In genomic region chrX:2690856-2691542, GRCh38 we compare ENCODE assay signal across 8 cellular contexts. TPM values are rescaled to one million over a fixed set of nuclear protein-coding genes. Genes with fewer than 3 reads are reported as not detected.
DNase-seq lines count a peak whose midpoint lies in the region; ATAC-seq, FAIRE-seq and TF ChIP-seq lines count a peak whose summit lies in the region.

Gene CD99, plus strand, starts transcription at chrX:2691295. Its CDS starts 66 bp downstream, at chrX:2691361.

- H3K9ac ChIP-seq in GM12878 (ENCODE audit: control insufficient read depth, insufficient read depth, low read length) (peak within 1 kb of the TSS; percentile 87), iPS-18a (ENCODE audit: low read length) (peak within 1 kb of the TSS; percentile 68)

- H3K4me1 ChIP-seq in GM12878 (ENCODE audit: control insufficient read depth, insufficient read depth, low read length) (peaks cover under 1% of the 10 kb centered on the region; the same call in 1 of the 2 replicates), iPS-18a (ENCODE audit: control insufficient read depth, low read depth, low read length) (peaks cover 8% of the 10 kb centered on the region)

- no peaks in the 10 kb centered on the region for H3K27me3 ChIP-seq in GM12878 (replicated peaks in 1 of 2; ENCODE audit: control insufficient read depth in 2 of 2, insufficient read depth in 2 of 2, low read length in 1 of 2)
- H3K27me3 ChIP-seq in iPS-18a (ENCODE audit: control insufficient read depth, insufficient read depth, low read length) = peaks cover 52% of the 10 kb centered on the region

- intact Hi-C loops in GM12878 (cut with micrococcal nuclease; ENCODE audit: unreplicated experiment) = loop anchor here (10.0 kb wide), 3 partner anchors 166 to 1236 kb away; partner anchors contain the start of gene ASMTL

- RAD21 ChIA-PET in GM12878 (lab: Charles Lee; ENCODE audit: unreplicated experiment) = no interaction called here

- H3K27ac ChIP-seq in GM12878 (ENCODE audit: control insufficient read depth, insufficient read depth) (peak within 1 kb of the TSS; percentile 65), iPS-18a (ENCODE audit: low read length) (no peak within 1 kb of the TSS)

- 0% methylated on average over 28 of the region's 73 CpGs for WGBS in GM12878 (ENCODE audit: insufficient coverage, insufficient replicate concordance, low lambda C conversion rate, missing lambda C conversion rate)

- POLR2A ChIA-PET in GM12878 (lab: Charles Lee) = no interaction called here

- peak; percentile 81 for TF ChIP-seq POLR2A in GM12878 (IDR thresholded peaks at IDR 0.05; ENCODE audit: low read depth, low read length)

- H3K4me2 ChIP-seq in GM12878 (ENCODE audit: control insufficient read depth, insufficient read depth) = peak within 1 kb of the TSS; percentile 72

- no peaks in the 10 kb centered on the region for H4K20me1 ChIP-seq in GM12878 (ENCODE audit: control insufficient read depth, insufficient read depth)

- H3K4me3 ChIP-seq in GM12878 (peak within 1 kb of the TSS; percentile 91), iPS-18a (ENCODE audit: low read length) (peak within 1 kb of the TSS; percentile 86)

- H3K9me3 ChIP-seq in GM12878 (replicated peaks; ENCODE audit: control insufficient read depth, insufficient read depth, low read length) (no peaks in the 10 kb centered on the region), iPS-18a (ENCODE audit: control insufficient read depth, low read depth, low read length) (no peaks in the 10 kb centered on the region)

- no peak for TF ChIP-seq RAD21 in GM12878 (IDR thresholded peaks at IDR 0.05; ENCODE audit: insufficient read depth, low read depth, low read length)

- FAIRE-seq in GM12878 (lab: Jason Lieb, UNC) = no peak

- TF ChIP-seq CTCF in GM12878 (IDR thresholded peaks at IDR 0.05 in 2 of 3, conservative IDR thresholded peaks at IDR 0.05 in 1 of 3; ENCODE audit: control insufficient read depth in 2 of 3, extremely low read depth in 1 of 3, insufficient read depth in 1 of 3, low read depth in 3 of 3, low read length in 3 of 3) = no peak

- CTCF ChIA-PET in GM12878 (lab: Yijun Ruan, JAX) = no interaction called here

- H3K36me3 ChIP-seq in GM12878 (ENCODE audit: control insufficient read depth in 2 of 2, insufficient read depth in 2 of 2, low read length in 1 of 2) (no peaks in the 10 kb centered on the region), iPS-18a (ENCODE audit: control insufficient read depth, low read depth, low read length) (no peaks in the 10 kb centered on the region)

- SMC1A ChIA-PET in GM12878 (lab: Charles Lee; ENCODE audit: uncharacterized antibody, unreplicated experiment) = no interaction called here

- in situ Hi-C loops in SK-MEL-5 (cut with HindIII; ENCODE audit: low pct_unique_long_range_greater_than_20kb, low sequenced_read_pairs) (loop anchor here (25.0 kb wide), 1 partner anchor 121 kb away; no protein-coding TSS in a partner anchor), GM12878 (cut with MboI) (no loop called here)

- peak within 1 kb of the TSS; percentile 77 for H2AFZ ChIP-seq in GM12878 (ENCODE audit: control insufficient read depth, low read depth, low read length)

- H3K79me2 ChIP-seq in GM12878 (ENCODE audit: control insufficient read depth, insufficient read depth, low read length) = peaks cover 23% of the 10 kb centered on the region

- ATAC-seq in GM18498 (IDR thresholded peaks at IDR 0.05; ENCODE audit: unreplicated experiment) (peak; percentile 93), HG02870 (IDR thresholded peaks at IDR 0.05; ENCODE audit: unreplicated experiment) (peak; percentile 76), GM12878 (peak; percentile 94)

- no TSS peak for BruUV-seq in GM12878 (replicated peaks; lab: Mats Ljungman, UMichigan)

- DNase-seq in SK-MEL-5 (ENCODE audit: low read depth, low spot score) (peak; percentile 73), GM12878 (ENCODE audit: low read depth, low spot score) (peak; percentile 46), NOMO-1 treated with dmso at 0.1 percent for 144 hours (lab: John Stamatoyannopoulos, UW; ENCODE audit: unreplicated experiment) (no peak), GF-D8 (lab: John Stamatoyannopoulos, UW) (no peak)
- DNase-seq in stimulated activated CD4-positive, alpha-beta T cell treated with anti-CD3 and anti-CD28 coated beads, Interleukin-12 subunit alpha, Interleukin-12 subunit beta, amount 100 ng/mL, for 24 hours (ENCODE audit: low read depth in 2 of 2) = peak; percentile 66 to 79

- TF ChIP-seq EP300 in GM12878 (IDR thresholded peaks at IDR 0.05; ENCODE audit: borderline replicate concordance in 1 of 2, control insufficient read depth in 1 of 2, low read depth in 2 of 2, low read length in 2 of 2) = no peak

TF ChIP-seq in GM12878, 131 proteins besides CTCF, POLR2A, EP300 and RAD21 (continues in another document):
- TF ChIP-seq RELB (IDR thresholded peaks at IDR 0.05; ENCODE audit: low read depth) (no peak), STAT1 (conservative IDR thresholded peaks at IDR 0.05) (no peak), NBN (IDR thresholded peaks at IDR 0.05) (0 out of 2 replicates have a peak, but pooled peaks have one; percentile 2), RELA (IDR thresholded peaks at IDR 0.05; ENCODE audit: borderline replicate concordance, partially characterized antibody) (no peak), EGR1 (IDR thresholded peaks at IDR 0.05; ENCODE audit: borderline replicate concordance in 1 of 2, low read depth in 2 of 2, low read length in 2 of 2) (peak in 1 of 2 experiments; percentile 88; a peak in 2 of 3 replicates), TARDBP (IDR thresholded peaks at IDR 0.05; ENCODE audit: borderline replicate concordance) (no peak), ETV6 (conservative IDR thresholded peaks at IDR 0.05 in 1 of 2, IDR thresholded peaks at IDR 0.05 in 1 of 2; ENCODE audit: borderline replicate concordance in 1 of 2, low read depth in 1 of 2) (peak in 1 of 2 experiments; percentile 32; a peak in 1 of 4 replicates), BMI1 (IDR thresholded peaks at IDR 0.05; ENCODE audit: borderline replicate concordance) (no peak), KDM1A (IDR thresholded peaks at IDR 0.05; ENCODE audit: borderline replicate concordance) (no peak), SREBF1 (IDR thresholded peaks at IDR 0.05; ENCODE audit: low read length) (no peak), BACH1 (IDR thresholded peaks at IDR 0.05; ENCODE audit: borderline replicate concordance) (peak; percentile 64; the same call in 1 of the 2 replicates), MYB (IDR thresholded peaks at IDR 0.05; ENCODE audit: borderline replicate concordance, low read depth, low read length) (no peak), RB1 (IDR thresholded peaks at IDR 0.05; ENCODE audit: borderline replicate concordance) (no peak), USF1 (IDR thresholded peaks at IDR 0.05; ENCODE audit: borderline replicate concordance, extremely low read length, insufficient read depth, low read depth, low read length) (no peak), SIN3A (IDR thresholded peaks at IDR 0.05; ENCODE audit: low read depth, low read length) (no peak), ZNF24 (IDR thresholded peaks at IDR 0.05) (no peak), SMAD5 (IDR thresholded peaks at IDR 0.05; ENCODE audit: low read depth) (no peak), CREB1 (IDR thresholded peaks at IDR 0.05; ENCODE audit: low read depth) (0 out of 2 replicates have a peak, but pooled peaks have one; percentile 27), CBFB (IDR thresholded peaks at IDR 0.05; ENCODE audit: low read depth) (no peak), SPI1 (IDR thresholded peaks at IDR 0.05; ENCODE audit: borderline replicate concordance, insufficient read depth, low read depth, low read length) (no peak), ZNF274 (IDR thresholded peaks at IDR 0.05; ENCODE audit: insufficient read depth, insufficient read length) (no peak)

RNA-seq across cellular contexts. Expression of gene CD99, which starts in this region (rescaled TPM):
- 158 and 164 TPM in 2 replicates for total RNA-seq in SK-MEL-5 (2014; rRNA removed; shearing (Covaris generic))
- 344 and 375 TPM in 2 replicates for polyA plus RNA-seq in SK-MEL-5 (2015; cell fraction: cytosol; rRNA removed)
- polyA plus RNA-seq in SK-MEL-5 (2015; cell fraction: nucleus; rRNA removed) = 59.5 and 59.8 TPM in 2 replicates
- 84.7 and 89.7 TPM in 2 replicates for total RNA-seq in GM12878 (2013; cell fraction: nucleolus; rRNA removed)
- total RNA-seq in GM12878 (2014; rRNA removed) = 157 and 163 TPM in 2 replicates
- 128 and 134 TPM in 2 replicates for total RNA-seq in GM12878 (2014; rRNA removed; fragmentation: Illumina TruSeq; extraction: Trizol)
- total RNA-seq in GM12878 (2021) = 174 and 181 TPM in 2 replicates
- polyA plus RNA-seq in GM12878 (2011; ENCODE audit: low read depth) = 27.6 TPM
- polyA plus RNA-seq in GM12878 (2011; rRNA removed) = 31.4 and 43.4 TPM in 2 replicates
- 73.8 and 89.2 TPM in 2 replicates for polyA plus RNA-seq in GM12878 (2011; cell fraction: cytosol; rRNA removed)
- 52.7 and 65.2 TPM in 2 replicates for polyA plus RNA-seq in GM12878 (2011; cell fraction: nucleus; rRNA removed)
- polyA plus RNA-seq in GM12878 (2012) = 83.9 and 108 TPM in 2 replicates
- 148 and 154 TPM in 2 replicates for polyA plus RNA-seq in GM12878 (2014; fragmentation: Illumina TruSeq; extraction: Trizol)
- polyA plus RNA-seq in GM12878 (2014; fragmentation: Nextera tagmentation; extraction: Ambion mirVana) = 10 to 100 TPM; 24.8 to 52.1 TPM
- polyA plus RNA-seq in GM12878 (2014; rRNA removed) = 227 and 242 TPM in 2 replicates
- 100 to 1,000 TPM; 169 to 193 TPM for polyA plus RNA-seq in GM12878 (2016; fragmentation: Nextera tagmentation; extraction: Ambion mirVana)
- 21.3 and 37.8 TPM in 2 replicates for polyA minus RNA-seq in GM12878 (2011; rRNA and poly(A)+ RNA removed)
- polyA minus RNA-seq in GM12878 (2011; cell fraction: cytosol; rRNA and poly(A)+ RNA removed) = 32.6 and 35.1 TPM in 2 replicates
- 8.7 and 16.3 TPM in 2 replicates for polyA minus RNA-seq in GM12878 (2011; cell fraction: nucleus; rRNA and poly(A)+ RNA removed)

Comparison
In these comparisons a context has a peak if more than half of its experiments do, and no peak if none do; other contexts are left out.
1. DNase-seq: peak in SK-MEL-5 (single experiment), GM12878 (single experiment) and stimulated activated CD4-positive, alpha-beta T cell treated with anti-CD3 and anti-CD28 coated beads, Interleukin-12 subunit alpha, Interleukin-12 subunit beta, amount 100 ng/mL, for 24 hours (2 of 2); none in NOMO-1 treated with dmso at 0.1 percent for 144 hours (single experiment) and GF-D8 (single experiment).
2. Peak in every context shown above with its lines, with median percentiles within 50 percentile points of each other: ATAC-seq.